8 cellular contexts compared by ENCODE assay signal in the genomic region with DNA sequence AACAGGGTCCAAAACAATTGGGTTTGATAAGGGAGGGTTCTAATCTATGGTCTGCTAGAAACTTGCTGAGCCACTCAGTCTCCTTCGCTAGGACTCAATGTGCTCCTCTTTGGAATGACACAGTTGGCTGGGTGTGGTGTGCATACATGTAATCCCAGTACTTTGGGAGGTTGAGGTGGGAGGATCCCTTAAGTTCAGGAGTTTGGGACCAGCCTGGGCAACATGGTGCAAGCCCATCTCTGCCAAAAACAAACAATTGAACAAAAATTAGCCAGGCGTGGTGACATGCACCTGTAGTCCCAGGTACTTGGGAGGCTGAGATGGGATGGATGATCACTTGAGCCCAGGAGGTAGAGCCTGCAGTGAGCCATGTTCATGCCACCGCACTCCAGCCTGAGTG. TPM values are rescaled to one million over a fixed set of nuclear protein-coding genes. Genes with fewer than 3 reads are reported as not detected.
"Had no signal": no experiment of that assay in that cellular context is flagged by ENCODE, and none has a peak within 500 bp of the region (broad histone marks: within the 10 kb centered on the region; RNA-seq: fewer than 3 reads in every experiment).

No MANE protein-coding gene starts in this region.

- H3K36me3 ChIP-seq: HAP-1 had no signal

- H3K27ac ChIP-seq: GM23248 had no signal

- DNase-seq: GM23248, GOT3, H7, H9, HCEC 1CT, HFFc6 had no signal

- H3K9me3 ChIP-seq: HAP-1 had no signal

- H3K4me3 ChIP-seq: GM23248, GM23338, HAP-1 had no signal

- H3K4me1 ChIP-seq: HAP-1 had no signal

RNA-seq across cellular contexts. Expression of gene KIF4B, which starts 2.7 kb away (rescaled TPM):
- total RNA-seq: GM23248, GM23338 had no signal
